ENCODE assay signal across 17 cellular contexts in the genomic region with DNA sequence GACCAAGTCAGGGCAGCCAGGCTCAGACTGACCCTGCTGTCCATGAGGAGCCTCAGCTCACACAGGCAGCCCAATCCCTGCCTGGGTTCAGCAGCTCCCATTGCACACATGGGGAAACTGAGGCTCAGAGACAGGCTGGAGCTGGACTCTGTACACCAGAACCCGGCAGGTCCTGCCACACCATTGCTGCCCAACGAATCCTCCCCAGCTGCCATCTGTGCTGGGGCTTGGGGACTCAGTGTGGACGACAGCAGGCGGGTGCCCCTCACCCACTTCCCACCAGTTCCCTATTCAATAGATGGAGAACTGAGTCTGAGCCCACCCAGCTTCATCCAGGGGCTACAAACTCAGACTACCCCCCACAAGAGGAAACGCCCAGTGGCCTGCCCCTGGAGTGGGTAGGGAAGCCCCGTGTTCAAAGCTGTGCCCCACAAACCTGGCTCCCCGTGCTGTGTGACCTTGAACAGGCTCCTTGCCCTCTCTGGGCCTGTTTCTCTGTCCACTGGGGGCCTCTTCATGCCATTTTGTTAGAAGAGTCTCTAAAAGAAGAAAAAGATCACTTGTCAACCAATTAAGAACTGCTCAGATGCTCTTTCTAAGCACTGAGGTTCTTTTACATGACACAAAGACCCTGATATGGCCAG.
"Had no signal": no experiment of that assay in that cellular context is flagged by ENCODE, and none has a peak within 500 bp of the region (broad histone marks: within the 10 kb centered on the region; RNA-seq: fewer than 3 reads in every experiment).

No MANE protein-coding gene starts in this region.

- DNase-seq: cortex of kidney had no signal

- H3K36me3 Mint-ChIP-seq: mesothelial cell of epicardium; naive B cell; natural killer cell treated with Interleukin-12 subunit alpha and Interleukin-12 subunit beta and Interleukin-15 and Interleukin-18, amount 100 ng/mL, for 72 hours; stimulated activated effector memory CD8-positive, alpha-beta T cell treated with anti-CD3 and anti-CD28 coated beads, Interleukin-12 subunit alpha, Interleukin-12 subunit beta, amount 100 ng/mL, for 72 hours had no signal

- H3K4me2 ChIP-seq: hepatocyte, smooth muscle cell had no signal

- H3K27me3 ChIP-seq: hepatocyte, neutrophil, pancreas, stomach, thyroid gland, vagina had no signal

- H3K36me3 ChIP-seq: gastrocnemius medialis, neutrophil, pancreas, stomach, thyroid gland, vagina had no signal

- H3K9me3 Mint-ChIP-seq: mesothelial cell of epicardium; natural killer cell treated with Interleukin-12 subunit alpha and Interleukin-12 subunit beta and Interleukin-15 and Interleukin-18, amount 100 ng/mL, for 72 hours; neural crest cell; stimulated activated effector memory CD8-positive, alpha-beta T cell treated with anti-CD3 and anti-CD28 coated beads, Interleukin-12 subunit alpha, Interleukin-12 subunit beta, amount 100 ng/mL, for 72 hours had no signal

- H3K4me1 ChIP-seq: gastrocnemius medialis, pancreas had no signal

- H3K4me3 ChIP-seq: gastrocnemius medialis, hepatocyte, lung, mucosa of descending colon, pancreas, smooth muscle cell, stomach, thyroid gland, vagina had no signal

- H2AFZ ChIP-seq: hepatocyte had no signal

- FAIRE-seq: islet of Langerhans, pancreas had no signal

- H3K27ac Mint-ChIP-seq: mesothelial cell of epicardium; stimulated activated effector memory CD8-positive, alpha-beta T cell treated with anti-CD3 and anti-CD28 coated beads, Interleukin-12 subunit alpha, Interleukin-12 subunit beta, amount 100 ng/mL, for 72 hours had no signal

- H3K9me3 ChIP-seq: gastrocnemius medialis, mucosa of descending colon, neutrophil, pancreas, stomach, thyroid gland, vagina had no signal

- H3K79me2 ChIP-seq: hepatocyte had no signal

- H3K27me3 Mint-ChIP-seq: naive B cell had no signal

- H3K27ac ChIP-seq: hepatocyte, pancreas, thyroid gland, vagina had no signal

- H3K4me3 Mint-ChIP-seq: mesothelial cell of epicardium; natural killer cell treated with Interleukin-12 subunit alpha and Interleukin-12 subunit beta and Interleukin-15 and Interleukin-18, amount 100 ng/mL, for 72 hours; neural crest cell had no signal

- H3K4me1 Mint-ChIP-seq: neural crest cell had no signal
